13 cellular contexts compared by ENCODE assay signal in the genomic region with DNA sequence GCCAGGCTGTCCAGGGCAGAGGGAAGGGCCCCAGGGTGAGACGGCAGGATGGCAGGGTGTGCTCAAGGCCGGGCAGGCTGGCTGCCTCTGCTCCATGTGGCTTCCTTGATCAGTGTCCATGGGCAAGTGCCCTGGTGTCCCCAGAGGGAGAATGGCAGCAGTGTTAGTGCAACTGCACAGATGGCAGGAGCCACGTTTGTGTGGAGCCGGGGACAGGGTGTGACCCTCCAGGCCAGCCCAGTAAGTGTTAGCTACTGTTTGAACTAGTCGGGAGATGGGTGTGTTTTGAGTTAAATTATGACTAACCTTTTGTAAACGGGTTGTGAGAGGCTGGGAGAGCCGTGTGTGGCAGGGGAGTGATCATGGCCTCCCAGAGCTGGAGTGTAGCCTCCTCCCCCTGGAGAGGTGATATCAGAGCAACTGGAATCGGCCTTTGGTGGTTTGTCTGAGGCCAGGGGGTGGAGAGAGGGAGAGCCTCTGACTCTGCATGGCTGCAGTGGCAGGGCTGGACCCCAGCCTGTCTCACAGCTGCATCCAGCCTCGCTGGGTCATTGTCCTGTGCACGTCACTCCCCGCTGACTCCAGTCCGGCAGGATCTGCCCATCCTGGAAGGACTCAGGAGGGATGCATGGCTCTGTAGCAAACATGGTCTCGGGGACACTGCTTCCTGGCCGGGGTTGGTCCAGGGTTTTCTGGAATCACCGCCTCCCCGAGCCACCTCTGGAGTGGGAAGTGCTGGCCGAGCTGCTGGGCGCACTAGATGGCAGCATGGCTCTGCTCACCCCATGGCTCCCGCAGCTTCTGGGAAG. TPM values are rescaled to one million over a fixed set of nuclear protein-coding genes. Genes with fewer than 3 reads are reported as not detected.
DNase-seq lines count a peak whose midpoint lies in the region; ATAC-seq, FAIRE-seq and TF ChIP-seq lines count a peak whose summit lies in the region.
"Had no signal": no experiment of that assay in that cellular context is flagged by ENCODE, and none has a peak within 500 bp of the region (broad histone marks: within the 10 kb centered on the region; RNA-seq: fewer than 3 reads in every experiment).

No MANE protein-coding gene starts in this region.

- H3K27me3 ChIP-seq in pancreas (no peaks in the 10 kb centered on the region), testis (no peaks in the 10 kb centered on the region)
- H3K27me3 ChIP-seq: sigmoid colon, thyroid gland had no signal

- H3K4me3 ChIP-seq in pancreas (no peak overlapping the region), testis (no peak overlapping the region)
- H3K4me3 ChIP-seq: sigmoid colon, thyroid gland had no signal

- H3K36me3 ChIP-seq in pancreas, result peaks cover 4 to 11% (median 6%) of the 10 kb centered on the region in 3 donors
- H3K36me3 ChIP-seq in testis (ENCODE audit: low read depth, missing control alignments), result no peaks in the 10 kb centered on the region

- H3K27ac ChIP-seq in VCaP (no peak overlapping the region), pancreas (peak overlapping the region in 3 of 4 donors; percentile 22 to 75 (median 50)), testis (no peak overlapping the region)
- H3K27ac ChIP-seq: sigmoid colon, thyroid gland had no signal

- FAIRE-seq in pancreas (lab: Jason Lieb, UNC), result no peak

- intact Hi-C loops in head of caudate nucleus (cut with DNase I) (no loop called here), pancreas (cut with DNase I) (no loop called here), testis (cut with DNase I; ENCODE audit: low total_unique reads) (no loop called here)

- H3K4me1 ChIP-seq in pancreas, result peaks cover 0 to 5% (median 0%) of the 10 kb centered on the region in 3 donors
- no peaks in the 10 kb centered on the region for H3K4me1 ChIP-seq in testis
- H3K4me1 ChIP-seq: sigmoid colon had no signal

- DNase-seq in DMS53 treated with DMSO at 0.1 percent for 48 hours (lab: John Stamatoyannopoulos, UW; ENCODE audit: unreplicated experiment), result peak; percentile 93
- DNase-seq in head of caudate nucleus, result peak; percentile 23 to 79 (median 53)
- DNase-seq in pancreas, result no peak
- no peak for DNase-seq in testis
- DNase-seq in NOMO-1 treated with DMSO at 0.1 percent for 48 hours (lab: John Stamatoyannopoulos, UW; ENCODE audit: unreplicated experiment), result no peak
- no peak for DNase-seq in D341Med (ENCODE audit: low spot score)
- DNase-seq: foreskin melanocyte, sigmoid colon, T-cell, thyroid gland had no signal

- H3K9me3 ChIP-seq in pancreas, result no peaks in the 10 kb centered on the region
- H3K9me3 ChIP-seq in testis, result no peaks in the 10 kb centered on the region
- H3K9me3 ChIP-seq: sigmoid colon, thyroid gland had no signal

- ATAC-seq in pancreas (peak; percentile 44 to 75 (median 74)), HG03135 (IDR thresholded peaks at IDR 0.05; ENCODE audit: unreplicated experiment) (no peak)
- ATAC-seq: activated T-helper 17 cell treated with anti-CD3 and anti-CD28 coated beads, Interleukin-2, amount 50 U/mL, for 72 hours; T-cell had no signal

- 56 to 68% methylated on average over 19 of the region's 19 CpGs for WGBS in pancreas, 2 donors
- 53 to 72% methylated on average over 6 to 19 of the region's 19 CpGs for WGBS in testis, 2 donors

- peak; percentile 40 for TF ChIP-seq CTCF in VCaP (conservative IDR thresholded peaks at IDR 0.05)
- no peak for TF ChIP-seq CTCF in pancreas (IDR thresholded peaks at IDR 0.05)
- TF ChIP-seq CTCF in testis (IDR thresholded peaks at IDR 0.05), result no peak

- no peak for TF ChIP-seq POLR2A in testis (IDR thresholded peaks at IDR 0.05)

RNA-seq across cellular contexts. Expression of gene AACS, which starts 27.8 kb away (rescaled TPM):
- total RNA-seq in pancreas (10 to 100 TPM; 11.0 to 18.4 (median 15.5) TPM), testis (10 to 100 TPM; 26.0 to 31.7 TPM)
- polyA plus RNA-seq in pancreas (10 to 100 TPM; 13.2 to 21.4 TPM), testis (ENCODE audit: insufficient read depth, low read depth, low replicate concordance) (44.8 TPM)

Comparison
In these comparisons a context has a peak if more than half of its experiments do, and no peak if none do; other contexts are left out.
1. DNase-seq: peak in DMS53 treated with DMSO at 0.1 percent for 48 hours (single experiment) and head of caudate nucleus (42 of 42); none in pancreas (0 of 6), testis (single experiment), NOMO-1 treated with DMSO at 0.1 percent for 48 hours (single experiment) and D341Med (single experiment).
2. H3K27ac ChIP-seq: peak in pancreas (3 of 4); none in VCaP (single experiment) and testis (0 of 2).